Comparison of ENCODE assay signal across 9 cellular contexts in the genomic region with DNA sequence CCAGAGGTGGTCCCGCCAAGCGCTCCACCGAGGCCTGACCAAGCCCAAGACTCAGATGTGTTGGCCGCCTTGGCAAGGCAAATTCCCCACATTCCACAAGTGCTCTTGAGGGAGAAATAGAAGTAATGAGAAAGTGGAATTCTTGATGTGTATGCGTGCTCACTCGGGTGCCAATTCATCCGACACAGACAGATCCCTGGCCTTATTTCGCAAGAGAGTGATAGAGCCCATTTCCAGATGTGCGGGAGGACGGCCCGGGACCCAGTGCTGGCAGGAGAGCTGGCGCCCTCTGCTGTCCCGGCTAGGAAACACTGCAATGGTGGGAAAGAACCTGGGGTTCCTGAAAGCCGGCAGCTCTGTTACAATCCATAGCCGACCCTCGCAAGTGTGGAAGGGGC.
A peak's percentile ranks its signal among the peaks of the same experiment; 100 is the strongest.
DNase-seq lines count a peak whose midpoint lies in the region; ATAC-seq and TF ChIP-seq lines count a peak whose summit lies in the region.
"Had no signal": no experiment of that assay in that cellular context is flagged by ENCODE, and none has a peak within 500 bp of the region (broad histone marks: within the 10 kb centered on the region; RNA-seq: fewer than 3 reads in every experiment).

No MANE protein-coding gene starts in this region.

- CTCF ChIA-PET in OCI-LY7 (lab: Charles Lee; ENCODE audit: unreplicated experiment) = interaction anchor here (0.6 to 3.0 kb wide), 5 partner anchors 11 to 315 kb away, joined by 3 to 20 read pairs (median 4); no protein-coding TSS in a partner anchor
- CTCF ChIA-PET in naive thymus-derived CD4-positive, alpha-beta T cell (lab: Charles Lee) = interaction anchor here (0.6 to 4.2 kb wide), 12 partner anchors 9 to 523 kb away, joined by 3 to 43 read pairs (median 4); no protein-coding TSS in a partner anchor

- no peaks in the 10 kb centered on the region for H4K20me1 ChIP-seq in OCI-LY7 (ENCODE audit: insufficient read depth, low read length)

- H3K4me1 ChIP-seq in OCI-LY7 (ENCODE audit: insufficient read depth, low read length, poor library complexity, severe bottlenecking) = peaks cover 22% of the 10 kb centered on the region
- H3K4me1 ChIP-seq in naive thymus-derived CD4-positive, alpha-beta T cell (ENCODE audit: control insufficient read depth in 2 of 2, insufficient read depth in 2 of 2, low read length in 2 of 2) = peaks cover 3 to 5% of the 10 kb centered on the region in 2 donors

- POLR2A ChIA-PET in OCI-LY7 (lab: Charles Lee) = interaction anchor here (1.3 to 2.5 kb wide), 3 partner anchors 11 to 47 kb away, joined by 4 to 6 read pairs (median 5); no protein-coding TSS in a partner anchor
- POLR2A ChIA-PET in naive thymus-derived CD4-positive, alpha-beta T cell (lab: Charles Lee) = interaction anchor here (0.7 to 1.7 kb wide), 2 partner anchors 474 to 523 kb away, joined by 3 read pairs; no protein-coding TSS in a partner anchor

- TF ChIP-seq CTCF in OCI-LY7 (conservative IDR thresholded peaks at IDR 0.05; ENCODE audit: low read length) = peak; percentile 95

- no peaks in the 10 kb centered on the region for H3K9me2 ChIP-seq in OCI-LY7 (ENCODE audit: insufficient read depth, low read length)

- no peak overlapping the region for H3K27ac ChIP-seq in OCI-LY7 (ENCODE audit: low read depth, low read length, poor library complexity, severe bottlenecking)
- no peak overlapping the region for H3K27ac ChIP-seq in naive thymus-derived CD4-positive, alpha-beta T cell (ENCODE audit: low read depth, low read length)

- H3K27ac Mint-ChIP-seq in naive thymus-derived CD4-positive, alpha-beta T cell = no peak overlapping the region
- H3K27ac Mint-ChIP-seq: activated naive CD8-positive, alpha-beta T cell had no signal

- intact Hi-C loops in OCI-LY7 (cut with micrococcal nuclease; ENCODE audit: unreplicated experiment) = loop anchor here (1.0 to 5.0 kb wide), 5 partner anchors 47 to 524 kb away; partner anchors contain the start of genes HMG20A and PEAK1
- intact Hi-C loops in naive thymus-derived CD4-positive, alpha-beta T cell (cut with micrococcal nuclease) = loop anchor here (1.0 to 2.0 kb wide), 8 partner anchors 46 to 593 kb away; no protein-coding TSS in a partner anchor

- H3K4me2 ChIP-seq in OCI-LY7 (ENCODE audit: low read length) = peak overlapping the region; percentile 52

- no peaks in the 10 kb centered on the region for H3K36me3 ChIP-seq in OCI-LY7 (ENCODE audit: insufficient read depth, low read length)
- H3K36me3 ChIP-seq in naive thymus-derived CD4-positive, alpha-beta T cell (ENCODE audit: control insufficient read depth in 2 of 3, insufficient read depth in 3 of 3, low read length in 3 of 3) = no peaks in the 10 kb centered on the region

- BruUV-seq in OCI-LY7 (replicated peaks; lab: Mats Ljungman, UMichigan) = no TSS peak

- H3K9me3 ChIP-seq in OCI-LY7 (ENCODE audit: low read length) = no peaks in the 10 kb centered on the region
- no peaks in the 10 kb centered on the region for H3K9me3 ChIP-seq in naive thymus-derived CD4-positive, alpha-beta T cell (ENCODE audit: control insufficient read depth in 2 of 3, low read length in 3 of 3)

- H3K4me3 ChIP-seq in OCI-LY7 (ENCODE audit: low read depth, low read length, poor library complexity, severe bottlenecking) = no peak overlapping the region
- H3K4me3 ChIP-seq in naive thymus-derived CD4-positive, alpha-beta T cell (ENCODE audit: low read length) = no peak overlapping the region

- H3K27me3 ChIP-seq in naive thymus-derived CD4-positive, alpha-beta T cell (ENCODE audit: control insufficient read depth in 2 of 2, insufficient read depth in 2 of 2, low read length in 2 of 2) = no peaks in the 10 kb centered on the region

- no peak overlapping the region for H3K4me3 Mint-ChIP-seq in naive thymus-derived CD4-positive, alpha-beta T cell
- H3K4me3 Mint-ChIP-seq: activated naive CD8-positive, alpha-beta T cell had no signal

- DNase-seq in COLO668 (lab: John Stamatoyannopoulos, UW; ENCODE audit: unreplicated experiment) (peak; percentile 48), OCI-LY7 (ENCODE audit: low spot score) (peak; percentile 65)
- DNase-seq in activated CD8-positive, alpha-beta memory T cell treated with anti-CD3 and anti-CD28 coated beads, Interleukin-2, amount 50 U/mL, for 48 hours = peak; percentile 86
- DNase-seq in naive thymus-derived CD4-positive, alpha-beta T cell = peak; percentile 37 to 76 (median 60)
- DNase-seq in stimulated activated CD8-positive, alpha-beta memory T cell treated with anti-CD3 and anti-CD28 coated beads, Interleukin-7, amount 100 ng/mL, for 48 hours (ENCODE audit: extremely low read depth in 1 of 2, low read depth in 1 of 2) = peak; percentile 41 to 50

- no peaks in the 10 kb centered on the region for H3K27me3 Mint-ChIP-seq in naive thymus-derived CD4-positive, alpha-beta T cell
- H3K27me3 Mint-ChIP-seq: activated naive CD8-positive, alpha-beta T cell had no signal

- no peaks in the 10 kb centered on the region for H3K79me2 ChIP-seq in OCI-LY7 (ENCODE audit: insufficient read depth, low read depth, low read length)

- H3K36me3 Mint-ChIP-seq in naive thymus-derived CD4-positive, alpha-beta T cell = peaks cover 0 to 13% (median 2%) of the 10 kb centered on the region in 5 donors

- ATAC-seq in HG03108 (IDR thresholded peaks at IDR 0.05; ENCODE audit: unreplicated experiment) = peak; percentile 51
- peak; percentile 83 for ATAC-seq in esophagus mucosa
- peak; percentile 84 for ATAC-seq in naive thymus-derived CD4-positive, alpha-beta T cell
- ATAC-seq in HG03159 (IDR thresholded peaks at IDR 0.05; ENCODE audit: unreplicated experiment) = no peak

- no peaks in the 10 kb centered on the region for H3K9me3 Mint-ChIP-seq in naive thymus-derived CD4-positive, alpha-beta T cell

- no peak overlapping the region for H2AFZ ChIP-seq in OCI-LY7 (ENCODE audit: low read length)

- peaks cover 13 to 29% (median 24%) of the 10 kb centered on the region in 7 donors for H3K4me1 Mint-ChIP-seq in naive thymus-derived CD4-positive, alpha-beta T cell
